In genomic region chr18:73688161-73688560, GRCh38 we compare ENCODE assay signal across 1 cellular context.
TF ChIP-seq lines count a peak whose summit lies in the region.

No MANE protein-coding gene starts in this region.

TF ChIP-seq in GM23338, 12 proteins besides CTCF, POLR2A, EP300 and RAD21 (continued from another document):
- no peak for TF ChIP-seq ZNF462 (CRISPR knock-in tag; IDR thresholded peaks at IDR 0.05)
- no peak for TF ChIP-seq REST (IDR thresholded peaks at IDR 0.05; ENCODE audit: unreplicated experiment)
- no peak for TF ChIP-seq EZH2phosphoT487 (IDR thresholded peaks at IDR 0.05; ENCODE audit: unreplicated experiment)
- TF ChIP-seq NANOG (IDR thresholded peaks at IDR 0.05; ENCODE audit: borderline replicate concordance) = no peak
- TF ChIP-seq POLR2AphosphoS5 (IDR thresholded peaks at IDR 0.05; ENCODE audit: low read depth) = no peak
- TF ChIP-seq ETS1 (IDR thresholded peaks at IDR 0.05) = no peak
- no peak for TF ChIP-seq JUNB (IDR thresholded peaks at IDR 0.05; ENCODE audit: unreplicated experiment)
